In the genomic region with DNA sequence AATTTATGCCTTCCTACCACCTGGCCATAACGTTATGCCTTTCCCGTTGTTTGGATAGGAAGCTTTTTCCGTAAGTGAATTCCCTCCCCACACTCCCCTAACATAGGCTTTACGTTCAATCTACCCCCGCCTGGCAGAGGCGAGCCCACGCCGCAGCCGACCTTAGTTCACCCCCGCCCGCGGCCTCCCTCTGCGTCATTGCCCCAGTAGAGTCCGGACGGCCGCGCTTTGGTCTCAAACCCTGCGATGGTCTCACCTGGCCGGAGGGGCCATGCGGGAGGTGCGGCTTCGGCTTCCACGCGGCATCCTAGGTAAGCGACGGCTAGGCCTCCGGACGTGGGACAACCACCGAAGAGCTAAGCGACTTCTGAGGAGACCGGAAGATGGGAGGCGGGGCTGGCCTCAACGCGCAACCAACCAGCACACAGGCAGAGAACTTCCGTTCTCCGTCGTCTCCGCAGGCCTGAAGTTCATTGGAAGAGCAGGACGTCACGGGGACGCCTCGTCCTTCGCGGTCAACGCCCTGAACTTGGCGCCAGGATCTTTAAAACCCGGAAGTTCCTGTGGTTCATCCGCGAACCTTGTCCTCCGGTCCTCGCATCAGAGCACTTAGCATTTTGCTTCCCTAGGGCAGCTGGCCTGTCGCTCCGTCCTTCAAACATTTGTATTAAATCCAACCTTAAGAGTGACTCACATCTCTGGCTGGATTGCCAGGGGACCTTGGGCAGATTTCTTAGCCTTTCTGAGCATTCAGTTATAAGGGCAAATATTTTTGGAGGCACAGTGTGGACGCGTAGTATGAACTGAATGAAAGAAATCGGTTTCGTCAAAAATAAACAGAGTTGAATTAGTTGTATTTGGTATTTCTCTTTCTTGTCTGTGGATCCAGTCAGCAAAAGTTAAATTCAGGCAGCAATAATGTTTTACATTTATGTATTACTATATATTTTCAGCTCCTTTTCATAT, we compare ENCODE assay signal across 8 cellular contexts. TPM values are rescaled to one million over a fixed set of nuclear protein-coding genes. Genes with fewer than 3 reads are reported as not detected.
DNase-seq lines count a peak whose midpoint lies in the region; ATAC-seq and TF ChIP-seq lines count a peak whose summit lies in the region.

A gene with protein sequence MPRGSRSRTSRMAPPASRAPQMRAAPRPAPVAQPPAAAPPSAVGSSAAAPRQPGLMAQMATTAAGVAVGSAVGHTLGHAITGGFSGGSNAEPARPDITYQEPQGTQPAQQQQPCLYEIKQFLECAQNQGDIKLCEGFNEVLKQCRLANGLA (minus strand): TSS at position 369 of the 966 bp plus-strand sequence. CDS start 63 bp downstream, at position 306.

- peak; percentile 100 for ATAC-seq in GM18907 (IDR thresholded peaks at IDR 0.05; ENCODE audit: unreplicated experiment)
- ATAC-seq in HG03159 (IDR thresholded peaks at IDR 0.05; ENCODE audit: unreplicated experiment): peak; percentile 100

- CTCF ChIA-PET in AG04449 (lab: Yijun Ruan, JAX): interaction anchor here (1.3 kb wide), 1 partner anchor 32 kb away, joined by 5 read pairs; no protein-coding TSS in a partner anchor

- TF ChIP-seq POLR2A in spleen (IDR thresholded peaks at IDR 0.05): peak; percentile 37 to 66 (median 64)

- POLR2A ChIA-PET in AG04449 (lab: Yijun Ruan, JAX): interaction anchor here (0.6 kb wide), 1 partner anchor 600 kb away, joined by 3 read pairs; no protein-coding TSS in a partner anchor

- H3K4me1 ChIP-seq in spleen: peaks cover 12 to 41% (median 33%) of the 10 kb centered on the region in 6 donors

- peaks cover 0 to 36% (median 30%) of the 10 kb centered on the region in 6 donors for H3K36me3 ChIP-seq in spleen

- H3K4me3 ChIP-seq in AG04449 (ENCODE audit: low read depth, low read length) (peak within 1 kb of the TSS; percentile 93), spleen (peak within 1 kb of the TSS; percentile 72 to 89 (median 78))

- WGBS in spleen, 5 donors: 3 to 5% (median 3%) methylated on average over 45 to 57 of the region's 57 CpGs

- TF ChIP-seq CTCF in AG04449 (IDR thresholded peaks at IDR 0.05; ENCODE audit: insufficient read depth, low read length, missing control alignments) (no peak), VCaP (conservative IDR thresholded peaks at IDR 0.05) (no peak), spleen (IDR thresholded peaks at IDR 0.05 in 8 of 11, conservative IDR thresholded peaks at IDR 0.05 in 3 of 11) (no peak)

- peak; percentile 93 for DNase-seq in AG04449 (ENCODE audit: low read depth, low spot score)
- peak; percentile 97 for DNase-seq in NCI-H2227 (lab: John Stamatoyannopoulos, UW; ENCODE audit: unreplicated experiment)
- DNase-seq in T47D (ENCODE audit: low read depth in 1 of 2, low spot score in 1 of 2): peak; percentile 99 to 100
- DNase-seq in inferior parietal cortex (ENCODE audit: extremely low spot score): peak; percentile 99
- peak; percentile 97 for DNase-seq in spleen

- in situ Hi-C loops in T47D (cut with HindIII; ENCODE audit: low pct_unique_long_range_greater_than_20kb, low sequenced_read_pairs): no loop called here

- intact Hi-C loops in spleen (cut with DNase I; ENCODE audit: low total_unique reads): loop anchor here (10.0 kb wide), 1 partner anchor 52 kb away; a partner anchor contains a TSS

- peaks cover 0 to 5% (median 0%) of the 10 kb centered on the region in 8 donors for H3K9me3 ChIP-seq in spleen

- no peaks in the 10 kb centered on the region for H3K27me3 ChIP-seq in spleen (replicated peaks in 1 of 7)

- H3K27ac ChIP-seq in VCaP (peak within 1 kb of the TSS; percentile 90), spleen (peak within 1 kb of the TSS; percentile 89 to 96 (median 94))

RNA-seq across cellular contexts. Expression of the gene that starts here (rescaled TPM):
- total RNA-seq in spleen: 100 to 1,000 TPM; 192 to 371 (median 228) TPM
- polyA plus RNA-seq in spleen: 100 to 1,000 TPM; 265 to 476 (median 453) TPM

Comparison
In these comparisons a context has a peak if more than half of its experiments do, and no peak if none do; other contexts are left out.
1. Peak in every context shown above with its lines: DNase-seq, ATAC-seq, H3K4me3 ChIP-seq and H3K27ac ChIP-seq.